In genomic region chr6:5303711-5304110, GRCh38 we compare ENCODE assay signal across 18 cellular contexts. TPM values are rescaled to one million over a fixed set of nuclear protein-coding genes. Genes with fewer than 3 reads are reported as not detected.
DNase-seq lines count a peak whose midpoint lies in the region; ATAC-seq and TF ChIP-seq lines count a peak whose summit lies in the region.
"Had no signal": no experiment of that assay in that cellular context is flagged by ENCODE, and none has a peak within 500 bp of the region (broad histone marks: within the 10 kb centered on the region; RNA-seq: fewer than 3 reads in every experiment).

No MANE protein-coding gene starts in this region.

- TF ChIP-seq POLR2A in breast epithelium (IDR thresholded peaks at IDR 0.05) = no peak

- H3K36me3 ChIP-seq in mammary epithelial cell (ENCODE audit: insufficient read depth, low read length) (no peaks in the 10 kb centered on the region), breast epithelium (no peaks in the 10 kb centered on the region)
- H3K36me3 ChIP-seq: prostate gland, sigmoid colon, uterus had no signal

- POLR2A ChIA-PET in activated B cell treated with CpG ODN at 0.5 μM for 24 hours (lab: Charles Lee) = interaction anchor here (1.0 to 2.8 kb wide), 7 partner anchors 12 to 160 kb away, joined by 4 to 37 read pairs (median 12); partner anchors contain the start of genes FARS2 and LYRM4
- POLR2A ChIA-PET in RWPE1 (lab: Yijun Ruan, JAX; ENCODE audit: low non-redundant PET) = no interaction called here

- H3K9me3 Mint-ChIP-seq in activated B cell treated with CpG ODN at 0.5 μM for 24 hours (no peaks in the 10 kb centered on the region), glutamatergic neuron (ENCODE audit: unreplicated experiment) (no peaks in the 10 kb centered on the region)
- H3K9me3 Mint-ChIP-seq: CD4-positive, alpha-beta memory T cell had no signal

- H3K4me1 ChIP-seq in mammary epithelial cell (ENCODE audit: insufficient read depth, low read length) (peaks cover 12% of the 10 kb centered on the region), breast epithelium (no peaks in the 10 kb centered on the region)
- H3K4me1 ChIP-seq: foreskin keratinocyte, prostate gland, testis, uterus had no signal

- H3K27ac Mint-ChIP-seq in activated B cell treated with CpG ODN at 0.5 μM for 24 hours (peak overlapping the region; percentile 84), glutamatergic neuron (ENCODE audit: unreplicated experiment) (no peak overlapping the region)

- no peaks in the 10 kb centered on the region for H3K9me3 ChIP-seq in mammary epithelial cell (replicated peaks; ENCODE audit: insufficient read depth, low read length)
- no peaks in the 10 kb centered on the region for H3K9me3 ChIP-seq in breast epithelium
- H3K9me3 ChIP-seq: prostate gland, sigmoid colon, testis, uterus had no signal

- dilution Hi-C loops in mammary epithelial cell (cut with HindIII; ENCODE audit: low sequenced_read_pairs) = no loop called here

- no peak overlapping the region for H3K27ac ChIP-seq in mammary epithelial cell (ENCODE audit: insufficient read depth, low read depth, low read length)
- no peak overlapping the region for H3K27ac ChIP-seq in breast epithelium
- H3K27ac ChIP-seq in RWPE1 = no peak overlapping the region
- H3K27ac ChIP-seq: coronary artery, foreskin keratinocyte, prostate gland, sigmoid colon, testis, uterus had no signal

- H3K27me3 Mint-ChIP-seq in activated B cell treated with CpG ODN at 0.5 μM for 24 hours (no peaks in the 10 kb centered on the region), glutamatergic neuron (ENCODE audit: unreplicated experiment) (peaks cover 2% of the 10 kb centered on the region)
- H3K27me3 Mint-ChIP-seq: CD4-positive, alpha-beta memory T cell had no signal

- H3K4me1 Mint-ChIP-seq in activated B cell treated with CpG ODN at 0.5 μM for 24 hours (peaks cover 34% of the 10 kb centered on the region), glutamatergic neuron (ENCODE audit: low read depth, unreplicated experiment) (peaks cover 51% of the 10 kb centered on the region)

- H4K20me1 ChIP-seq in mammary epithelial cell (ENCODE audit: insufficient read depth, low read length) = no peaks in the 10 kb centered on the region

- H3K4me3 Mint-ChIP-seq in activated B cell treated with CpG ODN at 0.5 μM for 24 hours (no peak overlapping the region), glutamatergic neuron (ENCODE audit: unreplicated experiment) (peak overlapping the region; percentile 12)

- in situ Hi-C loops in mammary epithelial cell (cut with MboI; ENCODE audit: low sequenced_read_pairs in 2 of 2) = no loop called here

- no peak for TF ChIP-seq CTCF in mammary epithelial cell (conservative IDR thresholded peaks at IDR 0.05 in 1 of 2, IDR thresholded peaks at IDR 0.05 in 1 of 2; ENCODE audit: extremely low read depth in 1 of 2, insufficient read depth in 1 of 2, low read depth in 1 of 2, low read length in 2 of 2)
- no peak for TF ChIP-seq CTCF in breast epithelium (IDR thresholded peaks at IDR 0.05)
- no peak for TF ChIP-seq CTCF in activated B cell treated with CpG ODN at 0.5 μM for 24 hours (IDR thresholded peaks at IDR 0.05)
- no peak for TF ChIP-seq CTCF in glutamatergic neuron (IDR thresholded peaks at IDR 0.05; ENCODE audit: partially characterized antibody, unreplicated experiment)
- no peak for TF ChIP-seq CTCF in RWPE1 (conservative IDR thresholded peaks at IDR 0.05; ENCODE audit: low read depth)

- peaks cover 71% of the 10 kb centered on the region for H3K79me2 ChIP-seq in mammary epithelial cell (ENCODE audit: insufficient read depth, low read length)

- no peak for ATAC-seq in activated B cell treated with CpG ODN at 0.5 μM for 24 hours (ENCODE audit: low read depth)
- no peak for ATAC-seq in GM18517 (IDR thresholded peaks at IDR 0.05; ENCODE audit: unreplicated experiment)

- DNase-seq in mammary epithelial cell (no peak), breast epithelium (ENCODE audit: low spot score in 2 of 2) (no peak), activated B cell treated with CpG ODN at 0.5 μM for 24 hours (no peak), glutamatergic neuron (peak; percentile 33), NCI-H1436 (lab: John Stamatoyannopoulos, UW) (no peak), RWPE1 (ENCODE audit: low spot score) (no peak), NCI-H1417 (lab: John Stamatoyannopoulos, UW) (no peak)
- DNase-seq: amniotic stem cell, HCEC 1CT, NCI-H1694 treated with DMSO at 0.1 percent for 48 hours, sigmoid colon, uterus had no signal

- H2AFZ ChIP-seq in mammary epithelial cell (ENCODE audit: low read depth, low read length) = peak overlapping the region; percentile 70

- BruUV-seq in mammary epithelial cell (replicated peaks; lab: Mats Ljungman, UMichigan) = no TSS peak

- H3K9ac ChIP-seq in mammary epithelial cell (ENCODE audit: insufficient read depth, low read length) = no peak overlapping the region

- H3K4me3 ChIP-seq in mammary epithelial cell (replicated peaks in 1 of 3; ENCODE audit: insufficient read depth in 1 of 3, low read depth in 2 of 3, low read length in 3 of 3) = no peak overlapping the region
- H3K4me3 ChIP-seq in breast epithelium = no peak overlapping the region
- H3K4me3 ChIP-seq: coronary artery, prostate gland, sigmoid colon, testis, uterus had no signal

- H3K4me2 ChIP-seq in mammary epithelial cell (ENCODE audit: insufficient read depth, low read depth, low read length) = peak overlapping the region; percentile 44

- intact Hi-C loops in mammary epithelial cell (cut with micrococcal nuclease) = loop anchor here (1.0 kb wide), 6 partner anchors 42 to 990 kb away; partner anchors contain the start of gene FARS2
- intact Hi-C loops in breast epithelium (cut with DNase I; ENCODE audit: low total_unique reads) = no loop called here
- intact Hi-C loops in activated B cell treated with CpG ODN at 0.5 μM for 24 hours (cut with micrococcal nuclease) = loop anchor here (1.0 kb wide), 7 partner anchors 25 to 246 kb away; partner anchors contain the start of gene LYRM4

- H3K27me3 ChIP-seq in mammary epithelial cell (ENCODE audit: insufficient read depth, low read length) (no peaks in the 10 kb centered on the region), breast epithelium (no peaks in the 10 kb centered on the region)
- H3K27me3 ChIP-seq: foreskin keratinocyte, sigmoid colon, testis, uterus had no signal

- CTCF ChIA-PET in mammary epithelial cell (lab: Charles Lee; ENCODE audit: low non-redundant PET) = interaction anchor here (1.3 kb wide), 1 partner anchor 160 kb away, joined by 9 read pairs; no protein-coding TSS in a partner anchor
- CTCF ChIA-PET in activated B cell treated with CpG ODN at 0.5 μM for 24 hours (lab: Charles Lee) = interaction anchor here (0.7 to 4.2 kb wide), 27 partner anchors 9 to 247 kb away, joined by 3 to 93 read pairs (median 5); partner anchors contain the start of genes FARS2 and LYRM4
- CTCF ChIA-PET in RWPE1 (lab: Yijun Ruan, JAX) = interaction anchor here (0.5 to 2.3 kb wide), 11 partner anchors 8 to 1235 kb away, joined by 3 to 33 read pairs (median 3); no protein-coding TSS in a partner anchor

- H3K36me3 Mint-ChIP-seq in activated B cell treated with CpG ODN at 0.5 μM for 24 hours (ENCODE audit: low read depth) (no peaks in the 10 kb centered on the region), glutamatergic neuron (ENCODE audit: unreplicated experiment) (no peaks in the 10 kb centered on the region)

- WGBS in mammary epithelial cell (ENCODE audit: low coverage, missing lambda C conversion rate) = 79% methylated on average over 8 of the region's 8 CpGs

RNA-seq across cellular contexts. Expression of gene FARS2, which starts 42.4 kb away (rescaled TPM):
- total RNA-seq in mammary epithelial cell = 10 to 100 TPM; 18.0 to 32.2 TPM
- 21.8 TPM for polyA plus RNA-seq in mammary epithelial cell
- polyA minus RNA-seq in mammary epithelial cell = 75.5 TPM
- 10 to 100 TPM; 12.0 to 29.6 (median 24.3) TPM for total RNA-seq in breast epithelium
- 28.2 and 32.7 TPM in 2 replicates for total RNA-seq in activated B cell treated with CpG ODN at 0.5 μM for 24 hours
- 14.2 TPM for total RNA-seq in glutamatergic neuron (ENCODE audit: unreplicated experiment)

RNA-seq across cellular contexts. Expression of gene LYRM4, which starts 43.0 kb away (rescaled TPM):
- total RNA-seq in mammary epithelial cell = 10 to 100 TPM; 13.7 to 42.3 TPM
- 35.1 TPM for polyA plus RNA-seq in mammary epithelial cell
- polyA minus RNA-seq in mammary epithelial cell = 23.7 TPM
- 10 to 100 TPM; 24.4 to 38.0 (median 25.0) TPM for total RNA-seq in breast epithelium
- total RNA-seq in activated B cell treated with CpG ODN at 0.5 μM for 24 hours = 51.2 and 52.2 TPM in 2 replicates
- total RNA-seq in glutamatergic neuron (ENCODE audit: unreplicated experiment) = 29.5 TPM
